ENCODE assay signal across 11 cellular contexts in the genomic region with DNA sequence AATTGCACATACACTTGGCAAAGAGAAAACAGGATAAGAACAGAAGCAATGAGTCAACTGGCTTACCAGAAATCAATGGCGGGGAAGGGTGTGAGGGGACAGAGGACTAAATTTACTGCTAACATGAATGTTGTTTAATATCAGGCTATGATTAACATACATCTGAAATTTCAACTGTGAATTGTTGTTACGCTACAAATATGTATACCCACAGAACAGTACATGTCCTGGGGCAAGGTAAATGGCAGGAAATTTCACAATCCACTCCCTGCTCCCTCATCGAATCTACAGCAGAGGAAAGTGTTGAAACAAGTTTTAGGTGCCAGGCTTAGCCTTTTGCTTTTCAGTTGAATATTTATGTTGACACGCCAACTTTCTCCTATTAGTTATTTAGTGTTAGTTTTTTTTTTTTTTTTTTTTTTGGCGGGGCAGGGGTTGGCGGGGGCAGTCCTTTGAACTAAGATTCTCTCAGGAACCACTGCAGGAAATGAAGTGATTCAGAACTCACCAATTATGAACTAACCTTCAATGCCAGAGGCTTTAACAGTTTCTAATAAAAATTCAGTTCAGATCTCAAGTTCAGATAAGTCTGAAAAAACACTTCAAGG.
A peak's percentile ranks its signal among the peaks of the same experiment; 100 is the strongest.
DNase-seq lines count a peak whose midpoint lies in the region; ATAC-seq and TF ChIP-seq lines count a peak whose summit lies in the region.
"Had no signal": no experiment of that assay in that cellular context is flagged by ENCODE, and none has a peak within 500 bp of the region (broad histone marks: within the 10 kb centered on the region; RNA-seq: fewer than 3 reads in every experiment).

No MANE protein-coding gene starts in this region.

- 58 to 85% methylated on average over 4 to 6 of the region's 6 CpGs for WGBS in gastroesophageal sphincter (ENCODE audit: low coverage in 1 of 2), 2 donors

- no peak overlapping the region for H3K4me3 ChIP-seq in gastroesophageal sphincter

- H3K9me3 Mint-ChIP-seq in activated T-cell treated with anti-CD3 and anti-CD28 coated beads, Interleukin-2, amount 50 U/mL, for 24 hours, result no peaks in the 10 kb centered on the region
- no peaks in the 10 kb centered on the region for H3K9me3 Mint-ChIP-seq in activated T-helper 17 cell treated with anti-CD3 and anti-CD28 coated beads, Interleukin-2, amount 50 U/mL, for 72 hours
- no peaks in the 10 kb centered on the region for H3K9me3 Mint-ChIP-seq in type B pancreatic cell
- H3K9me3 Mint-ChIP-seq: IgD-negative memory B cell; stimulated activated memory B cell treated with anti-CD40 and anti-IgM and Interleukin-4, amounts not matched to agents 10 μg/mL and 1 μg/mL and 100 μg/mL, for 72 hours had no signal

- H3K27ac ChIP-seq in gastroesophageal sphincter, result peak overlapping the region in 3 of 4 donors; percentile 7 to 32 (median 8)

- no peaks in the 10 kb centered on the region for H3K36me3 ChIP-seq in gastroesophageal sphincter

- H3K4me1 ChIP-seq in gastroesophageal sphincter, result peaks cover 9 to 59% (median 14%) of the 10 kb centered on the region in 3 donors

- no peaks in the 10 kb centered on the region for H3K27me3 Mint-ChIP-seq in activated T-cell treated with anti-CD3 and anti-CD28 coated beads, Interleukin-2, amount 50 U/mL, for 24 hours
- no peaks in the 10 kb centered on the region for H3K27me3 Mint-ChIP-seq in activated T-helper 17 cell treated with anti-CD3 and anti-CD28 coated beads, Interleukin-2, amount 50 U/mL, for 72 hours
- H3K27me3 Mint-ChIP-seq in type B pancreatic cell, result no peaks in the 10 kb centered on the region
- H3K27me3 Mint-ChIP-seq: IgD-negative memory B cell; stimulated activated memory B cell treated with anti-CD40 and anti-IgM and Interleukin-4, amounts not matched to agents 10 μg/mL and 1 μg/mL and 100 μg/mL, for 72 hours had no signal

- TF ChIP-seq EP300 in gastroesophageal sphincter (IDR thresholded peaks at IDR 0.05), result no peak

- TF ChIP-seq POLR2A in gastroesophageal sphincter (IDR thresholded peaks at IDR 0.05), result no peak

- peaks cover 54% of the 10 kb centered on the region for H3K4me1 Mint-ChIP-seq in activated T-cell treated with anti-CD3 and anti-CD28 coated beads, Interleukin-2, amount 50 U/mL, for 24 hours (ENCODE audit: low read depth)
- peaks cover 24% of the 10 kb centered on the region for H3K4me1 Mint-ChIP-seq in activated T-helper 17 cell treated with anti-CD3 and anti-CD28 coated beads, Interleukin-2, amount 50 U/mL, for 72 hours
- H3K4me1 Mint-ChIP-seq in type B pancreatic cell (ENCODE audit: unreplicated experiment), result peaks cover 65% of the 10 kb centered on the region

- no peaks in the 10 kb centered on the region for H3K9me3 ChIP-seq in gastroesophageal sphincter

- TF ChIP-seq CTCF in gastroesophageal sphincter (IDR thresholded peaks at IDR 0.05) (no peak), type B pancreatic cell (conservative IDR thresholded peaks at IDR 0.05) (no peak)

- ATAC-seq in activated T-helper 17 cell treated with anti-CD3 and anti-CD28 coated beads, Interleukin-2, amount 50 U/mL, for 72 hours (replicated peaks), result peak; percentile 32
- peak; percentile 38 for ATAC-seq in gastroesophageal sphincter
- no peak for ATAC-seq in HG02610 (IDR thresholded peaks at IDR 0.05; ENCODE audit: unreplicated experiment)
- ATAC-seq: stimulated activated memory B cell treated with anti-CD40 and anti-IgM and Interleukin-4, amounts not matched to agents 10 μg/mL and 1 μg/mL and 100 μg/mL, for 72 hours had no signal

- H3K27ac Mint-ChIP-seq in activated T-cell treated with anti-CD3 and anti-CD28 coated beads, Interleukin-2, amount 50 U/mL, for 24 hours, result peak overlapping the region; percentile 42
- no peak overlapping the region for H3K27ac Mint-ChIP-seq in activated T-helper 17 cell treated with anti-CD3 and anti-CD28 coated beads, Interleukin-2, amount 50 U/mL, for 72 hours
- H3K27ac Mint-ChIP-seq in type B pancreatic cell, result peak overlapping the region; percentile 69
- H3K27ac Mint-ChIP-seq: IgD-negative memory B cell; stimulated activated memory B cell treated with anti-CD40 and anti-IgM and Interleukin-4, amounts not matched to agents 10 μg/mL and 1 μg/mL and 100 μg/mL, for 72 hours had no signal

- no peak for DNase-seq in activated T-cell treated with anti-CD3 and anti-CD28 coated beads, Interleukin-2, amount 50 U/mL, for 24 hours
- DNase-seq in activated T-cell treated with anti-CD3 and anti-CD28 coated beads for 4 hours (no peak), type B pancreatic cell (ENCODE audit: extremely low spot score, unreplicated experiment) (no peak), HUDEP-2 (lab: John Stamatoyannopoulos, UW; ENCODE audit: unreplicated experiment in 76 of 76) (no peak)
- no peak for DNase-seq in effector CD8-positive, alpha-beta T cell (lab: John Stamatoyannopoulos, UW)
- DNase-seq: activated T-cell treated with anti-CD3 and anti-CD28 coated beads, Interleukin-2, amount 50 U/mL, for 48 hours had no signal

- no peaks in the 10 kb centered on the region for H3K27me3 ChIP-seq in gastroesophageal sphincter

- no peak overlapping the region for H3K4me3 Mint-ChIP-seq in activated T-cell treated with anti-CD3 and anti-CD28 coated beads, Interleukin-2, amount 50 U/mL, for 24 hours
- peak overlapping the region; percentile 52 for H3K4me3 Mint-ChIP-seq in activated T-helper 17 cell treated with anti-CD3 and anti-CD28 coated beads, Interleukin-2, amount 50 U/mL, for 72 hours
- H3K4me3 Mint-ChIP-seq in type B pancreatic cell, result peak overlapping the region; percentile 21
- H3K4me3 Mint-ChIP-seq: IgD-negative memory B cell; stimulated activated memory B cell treated with anti-CD40 and anti-IgM and Interleukin-4, amounts not matched to agents 10 μg/mL and 1 μg/mL and 100 μg/mL, for 72 hours had no signal

- peaks cover 13% of the 10 kb centered on the region for H3K36me3 Mint-ChIP-seq in activated T-cell treated with anti-CD3 and anti-CD28 coated beads, Interleukin-2, amount 50 U/mL, for 24 hours (ENCODE audit: low read depth)
- peaks cover 37% of the 10 kb centered on the region for H3K36me3 Mint-ChIP-seq in activated T-helper 17 cell treated with anti-CD3 and anti-CD28 coated beads, Interleukin-2, amount 50 U/mL, for 72 hours (ENCODE audit: low read depth)
- peaks cover 23% of the 10 kb centered on the region for H3K36me3 Mint-ChIP-seq in type B pancreatic cell
- H3K36me3 Mint-ChIP-seq: IgD-negative memory B cell had no signal
